ENCODE assay signal across 14 cellular contexts in genomic region chr5:135891804-135892203, GRCh38. TPM values are rescaled to one million over a fixed set of nuclear protein-coding genes. Genes with fewer than 3 reads are reported as not detected.
A peak's percentile ranks its signal among the peaks of the same experiment; 100 is the strongest.
DNase-seq lines count a peak whose midpoint lies in the region; ATAC-seq, FAIRE-seq and TF ChIP-seq lines count a peak whose summit lies in the region.
"Had no signal": no experiment of that assay in that cellular context is flagged by ENCODE, and none has a peak within 500 bp of the region (broad histone marks: within the 10 kb centered on the region; RNA-seq: fewer than 3 reads in every experiment).

No MANE protein-coding gene starts in this region.

- H3K9ac ChIP-seq in BLaER1 treated with 17β-estradiol and CSF1 and Interleukin-3, amounts not matched to agents 10 nM and 100 nM: no peak overlapping the region
- no peak overlapping the region for H3K9ac ChIP-seq in astrocyte (ENCODE audit: low read length)
- H3K9ac ChIP-seq in kidney (ENCODE audit: low read length in 2 of 2): no peak overlapping the region

- in situ Hi-C loops in HAP-1 (cut with MboI; ENCODE audit: low sequenced_read_pairs): no loop called here

- H3K27ac Mint-ChIP-seq in astrocyte (ENCODE audit: unreplicated experiment): no peak overlapping the region

- intact Hi-C loops in kidney (cut with DNase I): no loop called here

- TF ChIP-seq CTCF in astrocyte (IDR thresholded peaks at IDR 0.05; ENCODE audit: insufficient read depth, low read depth, low read length) (peak; percentile 27), kidney (IDR thresholded peaks at IDR 0.05; ENCODE audit: borderline replicate concordance, extremely low read depth, insufficient read depth) (peak; percentile 20)

- no peaks in the 10 kb centered on the region for H3K79me2 ChIP-seq in astrocyte (ENCODE audit: insufficient read depth, low read length)

- DNase-seq in HAP-1 (ENCODE audit: low spot score in 2 of 2) (peak; percentile 25 to 50), astrocyte (ENCODE audit: low read depth) (no peak), kidney (no peak), NCI-H2081 (lab: John Stamatoyannopoulos, UW) (no peak), hepatic stellate cell (ENCODE audit: low spot score) (no peak)
- DNase-seq: HCEC 1CT, heart right ventricle had no signal

- H3K4me1 Mint-ChIP-seq in astrocyte (ENCODE audit: low read depth, unreplicated experiment): peaks cover 21% of the 10 kb centered on the region

- H3K4me3 Mint-ChIP-seq in astrocyte (ENCODE audit: unreplicated experiment): no peak overlapping the region

- H3K4me3 ChIP-seq in BLaER1 treated with 17β-estradiol and CSF1 and Interleukin-3, amounts not matched to agents 10 nM and 100 nM: no peak overlapping the region
- H3K4me3 ChIP-seq in HAP-1 (no peak overlapping the region), astrocyte (ENCODE audit: insufficient read depth, low read depth, low read length) (no peak overlapping the region), kidney (ENCODE audit: low read length in 2 of 2) (no peak overlapping the region)
- H3K4me3 ChIP-seq: heart right ventricle, prostate gland had no signal

- H3K4me2 ChIP-seq in BLaER1 treated with 17β-estradiol and CSF1 and Interleukin-3, amounts not matched to agents 10 nM and 100 nM: peak overlapping the region in 8 of 11 experiments; percentile 46 to 74 (median 68); a peak in 14 of 22 replicates
- no peak overlapping the region for H3K4me2 ChIP-seq in astrocyte (ENCODE audit: low read length)

- peaks cover 0 to 6% (median 0%) of the 10 kb centered on the region in 11 experiments; a peak in 4 of 22 replicates for H4K20me1 ChIP-seq in BLaER1 treated with 17β-estradiol and CSF1 and Interleukin-3, amounts not matched to agents 10 nM and 100 nM
- H4K20me1 ChIP-seq in astrocyte (ENCODE audit: insufficient read depth, low read length): no peaks in the 10 kb centered on the region

- no peaks in the 10 kb centered on the region for H3K9me3 ChIP-seq in BLaER1 treated with 17β-estradiol and CSF1 and Interleukin-3, amounts not matched to agents 10 nM and 100 nM (replicated peaks in 1 of 11)
- H3K9me3 ChIP-seq in HAP-1 (no peaks in the 10 kb centered on the region), astrocyte (ENCODE audit: insufficient read depth, low read depth, low read length) (no peaks in the 10 kb centered on the region), kidney (ENCODE audit: control insufficient read depth in 1 of 2, low read length in 2 of 2) (no peaks in the 10 kb centered on the region)
- H3K9me3 ChIP-seq: heart right ventricle, prostate gland had no signal

- peaks cover 29% of the 10 kb centered on the region for H3K27me3 Mint-ChIP-seq in astrocyte (ENCODE audit: low read depth, unreplicated experiment)

- FAIRE-seq in astrocyte (lab: Jason Lieb, UNC) (no peak), kidney (lab: Jason Lieb, UNC) (no peak)
- FAIRE-seq: GM19239 had no signal

- H2AFZ ChIP-seq in astrocyte (ENCODE audit: low read depth, low read length): no peak overlapping the region

- no peaks in the 10 kb centered on the region for H3K9me3 Mint-ChIP-seq in astrocyte (ENCODE audit: unreplicated experiment)

- no peaks in the 10 kb centered on the region for H3K36me3 ChIP-seq in BLaER1 treated with 17β-estradiol and CSF1 and Interleukin-3, amounts not matched to agents 10 nM and 100 nM
- no peaks in the 10 kb centered on the region for H3K36me3 ChIP-seq in HAP-1 (replicated peaks)
- H3K36me3 ChIP-seq in astrocyte (ENCODE audit: insufficient read depth, low read length): no peaks in the 10 kb centered on the region
- H3K36me3 ChIP-seq in kidney (ENCODE audit: control insufficient read depth in 1 of 2, insufficient read depth in 2 of 2, low read length in 2 of 2): no peaks in the 10 kb centered on the region
- H3K36me3 ChIP-seq: heart right ventricle, prostate gland had no signal

- H3K27me3 ChIP-seq in BLaER1 treated with 17β-estradiol and CSF1 and Interleukin-3, amounts not matched to agents 10 nM and 100 nM: peaks cover 0 to 24% (median 0%) of the 10 kb centered on the region in 11 experiments; a peak in 5 of 22 replicates
- H3K27me3 ChIP-seq in HAP-1 (ENCODE audit: low read depth) (peaks cover 8% of the 10 kb centered on the region; the same call in 1 of the 2 replicates), astrocyte (ENCODE audit: insufficient read depth, low read length) (peaks cover 2% of the 10 kb centered on the region)

- H3K36me3 Mint-ChIP-seq in astrocyte (ENCODE audit: low read depth, unreplicated experiment): no peaks in the 10 kb centered on the region

- no peak overlapping the region for H3K27ac ChIP-seq in BLaER1 treated with 17β-estradiol and CSF1 and Interleukin-3, amounts not matched to agents 10 nM and 100 nM
- H3K27ac ChIP-seq in astrocyte (ENCODE audit: low read depth, low read length): no peak overlapping the region
- no peak overlapping the region for H3K27ac ChIP-seq in kidney (ENCODE audit: low read depth in 2 of 2, low read length in 2 of 2)
- H3K27ac ChIP-seq: heart right ventricle, prostate gland had no signal

- H3K4me1 ChIP-seq in BLaER1 treated with 17β-estradiol and CSF1 and Interleukin-3, amounts not matched to agents 10 nM and 100 nM: peaks cover 0 to 34% (median 22%) of the 10 kb centered on the region in 10 experiments; a peak in 16 of 20 replicates
- peaks cover 5% of the 10 kb centered on the region; the same call in 1 of the 2 replicates for H3K4me1 ChIP-seq in HAP-1
- peaks cover 8% of the 10 kb centered on the region for H3K4me1 ChIP-seq in astrocyte (ENCODE audit: insufficient read depth, low read length)
- peaks cover 0 to 2% of the 10 kb centered on the region in 2 donors for H3K4me1 ChIP-seq in kidney (ENCODE audit: control insufficient read depth in 1 of 2, insufficient read depth in 1 of 2, low read depth in 1 of 2, low read length in 2 of 2)
- H3K4me1 ChIP-seq: prostate gland had no signal

- ATAC-seq in HG03108 (IDR thresholded peaks at IDR 0.05; ENCODE audit: unreplicated experiment) (no peak), HG03045 (IDR thresholded peaks at IDR 0.05; ENCODE audit: unreplicated experiment) (no peak)

RNA-seq across cellular contexts. Expression of gene IL9, which starts 3.8 kb away (rescaled TPM):
- total RNA-seq in astrocyte (not detected in 2 replicates), kidney (not detected)
- not detected for polyA plus RNA-seq in kidney (ENCODE audit: insufficient read depth, low read depth, low replicate concordance)
- total RNA-seq: heart right ventricle, mesenteric fat pad, prostate gland had no signal
- polyA plus RNA-seq: adipose tissue, heart right ventricle had no signal

RNA-seq across cellular contexts. Expression of gene SLC25A48, which starts 57.3 kb away (rescaled TPM):
- total RNA-seq in astrocyte (not detected in 2 replicates), kidney (1.7 TPM)
- polyA plus RNA-seq in kidney (ENCODE audit: insufficient read depth, low read depth, low replicate concordance): 10.4 TPM
- total RNA-seq: mesenteric fat pad had no signal

Comparison
In these comparisons a context has a peak if more than half of its experiments do, and no peak if none do; other contexts are left out.
1. DNase-seq: peak in HAP-1 (2 of 2); none in astrocyte (single experiment), kidney (single experiment), NCI-H2081 (0 of 2) and hepatic stellate cell (single experiment).